Comparison of ENCODE assay signal across 1 cellular context in genomic region chr7:54932818-54933543, GRCh38.
TF ChIP-seq lines count a peak whose summit lies in the region.

No MANE protein-coding gene starts in this region.

TF ChIP-seq in HepG2, 621 proteins besides CTCF, POLR2A, EP300 and RAD21 (continued from another document):
- TF ChIP-seq HMGXB4 (CRISPR knock-in tag; IDR thresholded peaks at IDR 0.05; ENCODE audit: borderline replicate concordance in 1 of 2, low read depth in 1 of 2): 0 out of 4 replicates have a peak, but pooled peaks of 1 of the 2 experiments have one; percentile 58
